ENCODE assay signal across 1 cellular context in the genomic region with DNA sequence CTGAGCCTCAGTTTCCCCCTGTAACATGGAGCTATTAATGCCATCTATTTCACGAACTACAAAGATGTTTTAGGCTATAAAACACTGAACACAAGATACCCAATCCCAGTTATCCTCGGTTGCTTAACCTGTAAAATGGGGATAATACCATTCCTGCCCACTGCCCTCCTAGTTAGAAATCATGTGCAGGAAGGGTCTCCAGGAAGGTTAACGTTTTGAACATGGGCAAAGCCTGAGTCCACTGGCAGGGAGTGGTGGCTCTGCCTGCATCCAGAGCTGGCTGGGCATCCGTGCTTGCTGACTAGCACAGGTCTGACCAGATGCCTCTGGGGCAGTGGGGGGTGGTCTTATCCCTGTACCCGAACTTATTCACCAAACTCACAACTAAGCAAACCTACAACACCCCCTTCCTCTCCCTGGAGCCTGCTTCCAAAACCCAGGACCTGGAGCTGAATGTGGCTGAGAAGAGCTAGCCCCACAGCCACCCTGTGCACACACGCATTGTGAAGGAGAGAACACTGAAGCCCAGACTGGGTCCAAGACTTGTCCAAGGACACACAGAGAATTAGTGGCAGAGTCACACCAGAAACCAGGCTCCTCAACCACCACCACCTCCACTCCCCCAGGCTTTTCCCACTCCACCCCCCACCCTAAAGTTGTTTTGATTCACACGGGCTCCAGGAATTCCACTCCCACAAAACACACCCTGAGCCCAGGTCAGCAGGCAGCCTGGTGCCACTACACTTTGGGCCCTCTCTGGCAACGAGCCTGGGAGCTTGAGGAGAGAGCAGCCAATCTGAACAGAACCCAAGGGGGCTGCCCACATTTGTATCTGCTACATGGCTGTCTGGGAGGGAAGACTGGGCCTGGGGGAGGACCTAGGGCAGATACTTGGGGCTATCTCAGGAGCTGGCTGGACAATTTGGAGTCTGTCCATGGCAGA.
TF ChIP-seq lines count a peak whose summit lies in the region.

No MANE protein-coding gene starts in this region.

TF ChIP-seq in GM12878, 131 proteins besides CTCF, POLR2A, EP300 and RAD21:
- no peak for TF ChIP-seq PML (IDR thresholded peaks at IDR 0.05; ENCODE audit: low read length)
